In genomic region chr2:219010162-219010756, GRCh38 we compare ENCODE assay signal across 9 cellular contexts. TPM values are rescaled to one million over a fixed set of nuclear protein-coding genes. Genes with fewer than 3 reads are reported as not detected.
A peak's percentile ranks its signal among the peaks of the same experiment; 100 is the strongest.
DNase-seq lines count a peak whose midpoint lies in the region; ATAC-seq, FAIRE-seq and TF ChIP-seq lines count a peak whose summit lies in the region.
"Had no signal": no experiment of that assay in that cellular context is flagged by ENCODE, and none has a peak within 500 bp of the region (broad histone marks: within the 10 kb centered on the region; RNA-seq: fewer than 3 reads in every experiment).

No MANE protein-coding gene starts in this region.

- no peak for TF ChIP-seq EP300 in A549 (IDR thresholded peaks at IDR 0.05)

- POLR2A ChIA-PET in A549 (lab: Yijun Ruan, JAX): no interaction called here

- H3K4me3 ChIP-seq in A549 (no peak overlapping the region), fibroblast of villous mesenchyme (ENCODE audit: low read depth, low read length) (no peak overlapping the region)

- ATAC-seq in A549: peak; percentile 93 to 96
- ATAC-seq in HG03342 (IDR thresholded peaks at IDR 0.05; ENCODE audit: unreplicated experiment): no peak
- no peak for ATAC-seq in GM18873 (IDR thresholded peaks at IDR 0.05; ENCODE audit: low FRiP score, unreplicated experiment)

- TF ChIP-seq POLR2A in A549 (IDR thresholded peaks at IDR 0.05; ENCODE audit: low read length): no peak

- TF ChIP-seq RAD21 in A549 (conservative IDR thresholded peaks at IDR 0.05 in 1 of 2, IDR thresholded peaks at IDR 0.05 in 1 of 2): peak; percentile 32 to 59; a peak in 3 of 5 replicates

- no peak for FAIRE-seq in A549 (lab: Jason Lieb, UNC)

- peak; percentile 38; the same call in 2 of the 3 replicates for TF ChIP-seq CTCF in A549 (IDR thresholded peaks at IDR 0.05)
- peak; percentile 16 for TF ChIP-seq CTCF in fibroblast of villous mesenchyme (IDR thresholded peaks at IDR 0.05; ENCODE audit: insufficient read depth, low read depth, low read length)

- WGBS in A549 (ENCODE audit: missing lambda C conversion rate): 2% methylated on average over 6 of the region's 6 CpGs

- no peak overlapping the region for H3K27ac ChIP-seq in A549

- no peak overlapping the region for H3K4me2 ChIP-seq in A549

- CTCF ChIA-PET in A549 (lab: Yijun Ruan, JAX): interaction anchor here (0.6 to 3.0 kb wide), 17 partner anchors 8 to 483 kb away, joined by 3 to 20 read pairs (median 5); no protein-coding TSS in a partner anchor

- H3K9me3 ChIP-seq in A549: no peaks in the 10 kb centered on the region

- DNase-seq in A549 (ENCODE audit: low read depth in 1 of 2, low spot score in 1 of 2) (peak; percentile 56 to 64), ELR (ENCODE audit: low read depth) (peak; percentile 30), NCI-H69 (lab: John Stamatoyannopoulos, UW) (peak; percentile 38), fibroblast of villous mesenchyme (ENCODE audit: low read depth) (no peak), T-helper 2 cell (no peak), NCI-H774 (lab: John Stamatoyannopoulos, UW) (no peak)

- H3K4me1 ChIP-seq in A549: no peaks in the 10 kb centered on the region

TF ChIP-seq in A549, 52 proteins besides CTCF, POLR2A, EP300 and RAD21:
- no peak for TF ChIP-seq PBX3 (IDR thresholded peaks at IDR 0.05)
- TF ChIP-seq JUN (IDR thresholded peaks at IDR 0.05): no peak
- TF ChIP-seq HOXA7 (CRISPR knock-in tag; IDR thresholded peaks at IDR 0.05): no peak
- 0 out of 3 replicates have a peak, but pooled peaks have one; percentile 28 for TF ChIP-seq SMC3 (IDR thresholded peaks at IDR 0.05)

RNA-seq across cellular contexts. Expression of gene CRYBA2, which starts 17.0 kb away (rescaled TPM):
- polyA plus RNA-seq in A549 (2011; rRNA removed): not detected in 2 replicates
- polyA plus RNA-seq in A549 (2012; cell fraction: cytosol; rRNA removed): not detected in 2 replicates
- not detected in 2 replicates for polyA plus RNA-seq in A549 (2012; cell fraction: nucleus; rRNA removed)
- polyA plus RNA-seq in A549 (2017; fragmentation: RNase III; extraction: RNeasy Plus Mini Kit Qiagen cat#74134 plus additional on column Dnase treatment): not detected in 3 replicates
- polyA minus RNA-seq in A549 (2011; rRNA and poly(A)+ RNA removed): not detected in 2 replicates
- total RNA-seq in fibroblast of villous mesenchyme: 1.3 TPM in 1 of 2 replicates, not detected in the other
- total RNA-seq: pulmonary artery endothelial cell had no signal

RNA-seq across cellular contexts. Expression of gene FEV, which starts 25.3 kb away (rescaled TPM):
- polyA plus RNA-seq in A549 (2011; rRNA removed) (not detected in 2 replicates), A549 (2017; fragmentation: RNase III; extraction: RNeasy Plus Mini Kit Qiagen cat#74134 plus additional on column Dnase treatment) (not detected in 3 replicates)
- polyA plus RNA-seq in A549 (2012; cell fraction: cytosol; rRNA removed): not detected in 2 replicates
- polyA plus RNA-seq in A549 (2012; cell fraction: nucleus; rRNA removed): not detected in 2 replicates
- polyA minus RNA-seq in A549 (2011; rRNA and poly(A)+ RNA removed): not detected in 2 replicates
- not detected in 2 replicates for total RNA-seq in fibroblast of villous mesenchyme
- total RNA-seq: pulmonary artery endothelial cell had no signal

RNA-seq across cellular contexts. Expression of gene CFAP65, which starts 31.1 kb away (rescaled TPM):
- polyA plus RNA-seq in A549 (2011; rRNA removed) (0.09 and 0.12 TPM in 2 replicates), A549 (2017; fragmentation: RNase III; extraction: RNeasy Plus Mini Kit Qiagen cat#74134 plus additional on column Dnase treatment) (0.14 to 0.28 TPM (median 0.22 TPM) in 3 replicates)
- 0.08 and 0.09 TPM in 2 replicates for polyA plus RNA-seq in A549 (2012; cell fraction: cytosol; rRNA removed)
- 0.15 and 0.23 TPM in 2 replicates for polyA plus RNA-seq in A549 (2012; cell fraction: nucleus; rRNA removed)
- not detected in 2 replicates for polyA minus RNA-seq in A549 (2011; rRNA and poly(A)+ RNA removed)
- total RNA-seq in fibroblast of villous mesenchyme: not detected in 2 replicates

RNA-seq across cellular contexts. Expression of gene IHH, which starts 50.5 kb away (rescaled TPM):
- polyA plus RNA-seq in A549 (2011; rRNA removed): not detected in 2 replicates
- 0.09 and 0.11 TPM in 2 replicates for polyA plus RNA-seq in A549 (2012; cell fraction: cytosol; rRNA removed)
- 0.50 and 0.58 TPM in 2 replicates for polyA plus RNA-seq in A549 (2012; cell fraction: nucleus; rRNA removed)
- 0.08 to 0.13 TPM (median 0.10 TPM) in 3 replicates for polyA plus RNA-seq in A549 (2017; fragmentation: RNase III; extraction: RNeasy Plus Mini Kit Qiagen cat#74134 plus additional on column Dnase treatment)
- 0.12 TPM in 1 of 2 replicates, not detected in the other for polyA minus RNA-seq in A549 (2011; rRNA and poly(A)+ RNA removed)
- total RNA-seq in fibroblast of villous mesenchyme: not detected in 2 replicates

RNA-seq across cellular contexts. Expression of gene CDK5R2, which starts 50.8 kb away (rescaled TPM):
- 0.77 and 0.94 TPM in 2 replicates for polyA plus RNA-seq in A549 (2011; rRNA removed)
- polyA plus RNA-seq in A549 (2012; cell fraction: cytosol; rRNA removed): 0.58 and 0.79 TPM in 2 replicates
- 0.47 and 0.72 TPM in 2 replicates for polyA plus RNA-seq in A549 (2012; cell fraction: nucleus; rRNA removed)
- 0.43 to 0.73 TPM (median 0.63 TPM) in 3 replicates for polyA plus RNA-seq in A549 (2017; fragmentation: RNase III; extraction: RNeasy Plus Mini Kit Qiagen cat#74134 plus additional on column Dnase treatment)
- 1.2 and 1.3 TPM in 2 replicates for polyA minus RNA-seq in A549 (2011; rRNA and poly(A)+ RNA removed)
- total RNA-seq in fibroblast of villous mesenchyme: not detected in 2 replicates
- total RNA-seq: pulmonary artery endothelial cell had no signal

Comparison
In these comparisons a context has a peak if more than half of its experiments do, and no peak if none do; other contexts are left out.
1. ATAC-seq: peak in A549 (2 of 2); none in HG03342 (single experiment) and GM18873 (single experiment).
2. DNase-seq: peak in A549 (2 of 2), ELR (single experiment) and NCI-H69 (single experiment); none in fibroblast of villous mesenchyme (single experiment), T-helper 2 cell (0 of 5) and NCI-H774 (single experiment).